Comparison of ENCODE assay signal across 22 cellular contexts in genomic region chr13:113915786-113916329, GRCh38. TPM values are rescaled to one million over a fixed set of nuclear protein-coding genes. Genes with fewer than 3 reads are reported as not detected.
A peak's percentile ranks its signal among the peaks of the same experiment; 100 is the strongest.
DNase-seq lines count a peak whose midpoint lies in the region; ATAC-seq, FAIRE-seq and TF ChIP-seq lines count a peak whose summit lies in the region.
"Had no signal": no experiment of that assay in that cellular context is flagged by ENCODE, and none has a peak within 500 bp of the region (broad histone marks: within the 10 kb centered on the region; RNA-seq: fewer than 3 reads in every experiment).

No MANE protein-coding gene starts in this region.

- H3K4me2 ChIP-seq in neural progenitor cell = no peak overlapping the region
- H3K4me2 ChIP-seq: GM23338 had no signal

- no peaks in the 10 kb centered on the region for H3F3A ChIP-seq in neural progenitor cell (ENCODE audit: low read depth)

- no peaks in the 10 kb centered on the region for H4K20me1 ChIP-seq in neural progenitor cell (ENCODE audit: low read depth)

- peaks cover 0 to 13% (median 0%) of the 10 kb centered on the region in 12 donors for H3K9me3 ChIP-seq in heart left ventricle
- no peaks in the 10 kb centered on the region for H3K9me3 ChIP-seq in neural progenitor cell (ENCODE audit: low read depth)
- H3K9me3 ChIP-seq: esophagus squamous epithelium, vagina had no signal

- TF ChIP-seq CTCF in heart left ventricle (IDR thresholded peaks at IDR 0.05) = no peak
- TF ChIP-seq CTCF in glutamatergic neuron (IDR thresholded peaks at IDR 0.05; ENCODE audit: partially characterized antibody, unreplicated experiment) = no peak
- TF ChIP-seq CTCF in neural progenitor cell (IDR thresholded peaks at IDR 0.05) = no peak
- TF ChIP-seq CTCF in GM10248 (IDR thresholded peaks at IDR 0.05; ENCODE audit: control extremely low read depth, extremely low read depth, low read depth, missing control alignments) = no peak

- FAIRE-seq in HTR-8/SVneo (lab: Jason Lieb, UNC) = no peak
- FAIRE-seq: astrocyte, RCC 7860 had no signal

- H3K27ac Mint-ChIP-seq in glutamatergic neuron (ENCODE audit: unreplicated experiment) (peak overlapping the region; percentile 85), neural progenitor cell (no peak overlapping the region)
- H3K27ac Mint-ChIP-seq: activated naive CD8-positive, alpha-beta T cell treated with anti-CD3 and anti-CD28 coated beads for 36 hours; GM23338 had no signal

- H2AFZ ChIP-seq in neural progenitor cell (replicated peaks) = no peak overlapping the region
- H2AFZ ChIP-seq: GM23338 had no signal

- H3K9me3 Mint-ChIP-seq in glutamatergic neuron (ENCODE audit: unreplicated experiment) (peaks cover 15% of the 10 kb centered on the region), neural progenitor cell (peaks cover 15% of the 10 kb centered on the region)
- H3K9me3 Mint-ChIP-seq: GM23338 had no signal

- H3K4me1 ChIP-seq in heart left ventricle = no peaks in the 10 kb centered on the region
- H3K4me1 ChIP-seq in neural progenitor cell = no peaks in the 10 kb centered on the region
- H3K4me1 ChIP-seq: Caco-2, esophagus squamous epithelium had no signal

- no peaks in the 10 kb centered on the region for H3K4me1 Mint-ChIP-seq in glutamatergic neuron (ENCODE audit: low read depth, unreplicated experiment)
- peaks cover 5% of the 10 kb centered on the region for H3K4me1 Mint-ChIP-seq in neural progenitor cell
- H3K4me1 Mint-ChIP-seq: activated naive CD8-positive, alpha-beta T cell treated with anti-CD3 and anti-CD28 coated beads for 36 hours; GM23338; naive B cell had no signal

- H3K4me3 ChIP-seq in heart left ventricle (no peak overlapping the region), neural progenitor cell (no peak overlapping the region)
- H3K4me3 ChIP-seq: esophagus squamous epithelium, GM23338, vagina had no signal

- H3K36me3 ChIP-seq in heart left ventricle (no peaks in the 10 kb centered on the region), neural progenitor cell (no peaks in the 10 kb centered on the region)
- H3K36me3 ChIP-seq: esophagus squamous epithelium, vagina had no signal

- peaks cover 0 to 37% (median 5%) of the 10 kb centered on the region in 9 donors for H3K27me3 ChIP-seq in heart left ventricle
- H3K27me3 ChIP-seq in neural progenitor cell = no peaks in the 10 kb centered on the region
- H3K27me3 ChIP-seq: vagina had no signal

- no peak for ATAC-seq in Right ventricle myocardium inferior
- ATAC-seq in heart left ventricle = no peak

- POLR2A ChIA-PET in GM10248 (lab: Yijun Ruan, JAX) = no interaction called here

- H3K4me3 Mint-ChIP-seq in glutamatergic neuron (ENCODE audit: unreplicated experiment) (peak overlapping the region; percentile 81), neural progenitor cell (no peak overlapping the region)
- H3K4me3 Mint-ChIP-seq: activated naive CD8-positive, alpha-beta T cell treated with anti-CD3 and anti-CD28 coated beads for 36 hours; GM23338; naive B cell had no signal

- TF ChIP-seq POLR2A in heart left ventricle (IDR thresholded peaks at IDR 0.05) = no peak

- 88 to 93% (median 92%) methylated on average over 9 to 11 of the region's 11 CpGs for WGBS in heart left ventricle, 4 donors

- CTCF ChIA-PET in GM10248 (lab: Yijun Ruan, JAX) = no interaction called here

- intact Hi-C loops in Right ventricle myocardium inferior (cut with DNase I) (no loop called here), heart left ventricle (cut with DNase I) (no loop called here)

- no peaks in the 10 kb centered on the region for H3K79me2 ChIP-seq in neural progenitor cell (ENCODE audit: low read depth)

- H3K36me3 Mint-ChIP-seq in glutamatergic neuron (ENCODE audit: unreplicated experiment) = peaks cover 23% of the 10 kb centered on the region
- H3K36me3 Mint-ChIP-seq in neural progenitor cell = no peaks in the 10 kb centered on the region

- peaks cover 17% of the 10 kb centered on the region for H3K27me3 Mint-ChIP-seq in glutamatergic neuron (ENCODE audit: unreplicated experiment)
- peaks cover 7% of the 10 kb centered on the region for H3K27me3 Mint-ChIP-seq in neural progenitor cell (ENCODE audit: insufficient read depth, low read depth)

- DNase-seq in Right ventricle myocardium inferior (ENCODE audit: missing footprints) (peak; percentile 7), heart left ventricle (no peak), glutamatergic neuron (no peak), neural progenitor cell (ENCODE audit: low spot score) (no peak), HTR-8/SVneo (ENCODE audit: insufficient read length, low spot score) (no peak), GM10248 (ENCODE audit: extremely low spot score) (no peak)
- DNase-seq in activated CD8-positive, alpha-beta memory T cell treated with anti-CD3 and anti-CD28 coated beads, Interleukin-2, amount 50 U/mL, for 48 hours = peak; percentile 28
- peak; percentile 10 for DNase-seq in stimulated activated CD8-positive, alpha-beta memory T cell treated with anti-CD3 and anti-CD28 coated beads, Interleukin-4, amount 100 ng/mL, for 48 hours
- DNase-seq: activated naive CD8-positive, alpha-beta T cell treated with anti-CD3 and anti-CD28 coated beads for 36 hours; Caco-2; effector CD4-positive, alpha-beta T cell; esophagus squamous epithelium; left cardiac atrium; naive B cell; NCI-H1694; NCI-H2171 treated with DMSO at 0.1 percent for 48 hours; NCI-H524 treated with DMSO at 0.1 percent for 48 hours; T1000 had no signal

- no peak overlapping the region for H3K27ac ChIP-seq in heart left ventricle
- no peak overlapping the region for H3K27ac ChIP-seq in neural progenitor cell
- H3K27ac ChIP-seq: vagina had no signal

- no peak overlapping the region for H3K9ac ChIP-seq in neural progenitor cell

RNA-seq across cellular contexts. Expression of gene GAS6, which starts 52.0 kb away (rescaled TPM):
- 189 TPM for total RNA-seq in Right ventricle myocardium inferior
- total RNA-seq in heart left ventricle = 100 to 1,000 TPM; 125 to 438 (median 183) TPM
- 100 to 1,000 TPM in 1 of 2 donors, 10 to 100 TPM in 1; 96.7 to 249 TPM for polyA plus RNA-seq in heart left ventricle
- 47.6 TPM for total RNA-seq in glutamatergic neuron (ENCODE audit: unreplicated experiment)
- total RNA-seq in neural progenitor cell (ENCODE audit: low replicate concordance) = 12.8 and 31.7 TPM in 2 replicates

RNA-seq across cellular contexts. Expression of gene C13orf46, which starts 58.0 kb away (rescaled TPM):
- total RNA-seq in Right ventricle myocardium inferior (0.32 TPM), heart left ventricle (1 to 10 TPM in 1 of 9 donors, under 1 TPM in 7, not detected in 1; 0.07 to 3.1 (median 0.43) TPM), glutamatergic neuron (ENCODE audit: unreplicated experiment) (0.71 TPM), neural progenitor cell (ENCODE audit: low replicate concordance) (not detected in 2 replicates)
- under 1 TPM; 0.15 to 0.18 TPM for polyA plus RNA-seq in heart left ventricle
- total RNA-seq: Caco-2, esophagus squamous epithelium, vagina had no signal

Comparison
In these comparisons a context has a peak if more than half of its experiments do, and no peak if none do; other contexts are left out.
1. DNase-seq: peak in Right ventricle myocardium inferior (single experiment), activated CD8-positive, alpha-beta memory T cell treated with anti-CD3 and anti-CD28 coated beads, Interleukin-2, amount 50 U/mL, for 48 hours (single experiment) and stimulated activated CD8-positive, alpha-beta memory T cell treated with anti-CD3 and anti-CD28 coated beads, Interleukin-4, amount 100 ng/mL, for 48 hours (single experiment); none in heart left ventricle (0 of 5), glutamatergic neuron (single experiment), neural progenitor cell (single experiment), HTR-8/SVneo (single experiment) and GM10248 (single experiment).